Comparison of ENCODE assay signal across 19 cellular contexts in the genomic region with DNA sequence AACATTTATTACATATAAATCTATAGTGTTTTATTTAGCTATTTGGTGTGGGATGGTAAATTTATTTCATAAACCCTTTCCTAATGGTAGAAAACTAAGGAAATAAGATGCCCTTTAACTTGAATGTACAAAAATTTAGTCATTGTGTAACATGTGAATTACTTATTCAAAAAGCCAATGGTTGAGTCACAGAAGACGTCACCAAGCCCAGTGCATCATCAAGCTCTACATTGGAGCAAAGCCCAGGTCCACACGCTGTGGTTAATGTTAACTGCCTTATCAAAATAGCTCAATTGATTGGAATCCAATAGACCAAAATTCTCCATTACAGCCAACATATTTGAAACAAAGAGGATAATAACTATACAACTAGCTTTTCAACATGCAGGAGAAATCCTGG.
DNase-seq lines count a peak whose midpoint lies in the region; ATAC-seq, FAIRE-seq and TF ChIP-seq lines count a peak whose summit lies in the region.
"Had no signal": no experiment of that assay in that cellular context is flagged by ENCODE, and none has a peak within 500 bp of the region (broad histone marks: within the 10 kb centered on the region; RNA-seq: fewer than 3 reads in every experiment).

No MANE protein-coding gene starts in this region.

- intact Hi-C loops in Right ventricle myocardium inferior (cut with DNase I) = no loop called here

- H3K4me3 ChIP-seq in MG63 (no peak overlapping the region), choroid plexus epithelial cell (ENCODE audit: low read depth, low read length) (no peak overlapping the region)
- H3K4me3 ChIP-seq: body of pancreas, K562, skin epidermis, upper lobe of left lung had no signal

- no peaks in the 10 kb centered on the region for H3K36me3 ChIP-seq in MG63
- H3K36me3 ChIP-seq: upper lobe of left lung had no signal

- no peaks in the 10 kb centered on the region for H3K36me3 Mint-ChIP-seq in activated naive CD8-positive, alpha-beta T cell treated with anti-CD3 and anti-CD28 coated beads, Interleukin-2, amount 50 U/mL, for 24 hours (ENCODE audit: low read depth)
- H3K36me3 Mint-ChIP-seq: CD14-positive monocyte; stimulated activated naive B cell treated with anti-CD40 and anti-IgM and Interleukin-4, amounts not matched to agents 10 μg/mL and 1 μg/mL and 100 μg/mL, for 72 hours had no signal

- H3K27me3 Mint-ChIP-seq in activated naive CD8-positive, alpha-beta T cell treated with anti-CD3 and anti-CD28 coated beads, Interleukin-2, amount 50 U/mL, for 24 hours = no peaks in the 10 kb centered on the region
- H3K27me3 Mint-ChIP-seq: stimulated activated naive B cell treated with anti-CD40 and anti-IgM and Interleukin-4, amounts not matched to agents 10 μg/mL and 1 μg/mL and 100 μg/mL, for 72 hours had no signal

- H3K9me3 Mint-ChIP-seq in activated naive CD8-positive, alpha-beta T cell treated with anti-CD3 and anti-CD28 coated beads, Interleukin-2, amount 50 U/mL, for 24 hours = peaks cover 3% of the 10 kb centered on the region

- no peak for FAIRE-seq in GM19239 (lab: Jason Lieb, UNC)
- FAIRE-seq: K562, keratinocyte had no signal

- no peak overlapping the region for H3K4me3 Mint-ChIP-seq in activated naive CD8-positive, alpha-beta T cell treated with anti-CD3 and anti-CD28 coated beads, Interleukin-2, amount 50 U/mL, for 24 hours
- H3K4me3 Mint-ChIP-seq: CD14-positive monocyte; stimulated activated naive B cell treated with anti-CD40 and anti-IgM and Interleukin-4, amounts not matched to agents 10 μg/mL and 1 μg/mL and 100 μg/mL, for 72 hours; WTC11 had no signal

- DNase-seq in AG20443 (ENCODE audit: low spot score) (peak; percentile 74), MG63 (peak; percentile 39), choroid plexus epithelial cell (ENCODE audit: low read depth) (peak; percentile 56), myocyte (ENCODE audit: low read depth) (peak; percentile 3), Right ventricle myocardium inferior (ENCODE audit: missing footprints) (no peak), NCI-H748 (lab: John Stamatoyannopoulos, UW; ENCODE audit: unreplicated experiment) (no peak), GM19239 (ENCODE audit: insufficient read length, low spot score) (no peak)
- no peak for DNase-seq in activated naive CD8-positive, alpha-beta T cell treated with anti-CD3 and anti-CD28 coated beads, Interleukin-2, amount 50 U/mL, for 24 hours
- DNase-seq: activated effector memory CD4-positive, alpha-beta T cell treated with Interleukin-2 at 50 U/mL for 16 hours; body of pancreas; DND-41; NCI-H1436; stimulated activated naive B cell treated with anti-CD40 and anti-IgM and Interleukin-4, amounts not matched to agents 10 μg/mL and 1 μg/mL and 100 μg/mL, for 72 hours; upper lobe of left lung had no signal

- no peak overlapping the region for H3K27ac Mint-ChIP-seq in activated naive CD8-positive, alpha-beta T cell treated with anti-CD3 and anti-CD28 coated beads, Interleukin-2, amount 50 U/mL, for 24 hours
- H3K27ac Mint-ChIP-seq: CD14-positive monocyte; stimulated activated naive B cell treated with anti-CD40 and anti-IgM and Interleukin-4, amounts not matched to agents 10 μg/mL and 1 μg/mL and 100 μg/mL, for 72 hours; WTC11 had no signal

- H3K9me3 ChIP-seq in MG63 = no peaks in the 10 kb centered on the region
- H3K9me3 ChIP-seq: body of pancreas, upper lobe of left lung had no signal

- no peak for ATAC-seq in Right ventricle myocardium inferior
- no peak for ATAC-seq in activated naive CD8-positive, alpha-beta T cell treated with anti-CD3 and anti-CD28 coated beads, Interleukin-2, amount 50 U/mL, for 24 hours
- ATAC-seq: body of pancreas; K562; stimulated activated naive B cell treated with anti-CD40 and anti-IgM and Interleukin-4, amounts not matched to agents 10 μg/mL and 1 μg/mL and 100 μg/mL, for 72 hours had no signal

- no peaks in the 10 kb centered on the region for H3K4me1 Mint-ChIP-seq in activated naive CD8-positive, alpha-beta T cell treated with anti-CD3 and anti-CD28 coated beads, Interleukin-2, amount 50 U/mL, for 24 hours
- H3K4me1 Mint-ChIP-seq: CD14-positive monocyte; stimulated activated naive B cell treated with anti-CD40 and anti-IgM and Interleukin-4, amounts not matched to agents 10 μg/mL and 1 μg/mL and 100 μg/mL, for 72 hours had no signal

- no peaks in the 10 kb centered on the region for H3K27me3 ChIP-seq in MG63
- H3K27me3 ChIP-seq: body of pancreas, upper lobe of left lung had no signal

- no peak for TF ChIP-seq CTCF in choroid plexus epithelial cell (conservative IDR thresholded peaks at IDR 0.05; ENCODE audit: low read depth, low read length)

Comparison
In these comparisons a context has a peak if more than half of its experiments do, and no peak if none do; other contexts are left out.
1. DNase-seq: peak in AG20443 (single experiment), MG63 (single experiment), choroid plexus epithelial cell (single experiment) and myocyte (single experiment); none in Right ventricle myocardium inferior (single experiment), NCI-H748 (single experiment), GM19239 (single experiment) and activated naive CD8-positive, alpha-beta T cell treated with anti-CD3 and anti-CD28 coated beads, Interleukin-2, amount 50 U/mL, for 24 hours (single experiment).